ENCODE assay signal across 9 cellular contexts in genomic region chr15:77033729-77034619, GRCh38. TPM values are rescaled to one million over a fixed set of nuclear protein-coding genes. Genes with fewer than 3 reads are reported as not detected.
A peak's percentile ranks its signal among the peaks of the same experiment; 100 is the strongest.
DNase-seq lines count a peak whose midpoint lies in the region; ATAC-seq and TF ChIP-seq lines count a peak whose summit lies in the region.
"Had no signal": no experiment of that assay in that cellular context is flagged by ENCODE, and none has a peak within 500 bp of the region (broad histone marks: within the 10 kb centered on the region; RNA-seq: fewer than 3 reads in every experiment).

No MANE protein-coding gene starts in this region.

- H3K36me3 Mint-ChIP-seq in CD4-positive, alpha-beta T cell (ENCODE audit: low read depth) = peaks cover 72% of the 10 kb centered on the region
- H3K36me3 Mint-ChIP-seq in neural crest cell (ENCODE audit: low read depth) = peaks cover 10% of the 10 kb centered on the region

- CTCF ChIA-PET in CD4-positive, alpha-beta T cell (lab: Charles Lee) = interaction anchor here (1.2 to 1.9 kb wide), 3 partner anchors 10 to 61 kb away, joined by 4 to 8 read pairs (median 6); no protein-coding TSS in a partner anchor

- H3K9me3 ChIP-seq in CD4-positive, alpha-beta T cell (ENCODE audit: control insufficient read depth, low read length) = no peaks in the 10 kb centered on the region
- H3K9me3 ChIP-seq in HUES6 (ENCODE audit: control insufficient read depth, insufficient read depth, low read depth, low read length) (no peaks in the 10 kb centered on the region), colonic mucosa (no peaks in the 10 kb centered on the region)

- H3K4me3 ChIP-seq in HUES6 (ENCODE audit: low read depth, low read length) = no peak overlapping the region
- no peak overlapping the region for H3K4me3 ChIP-seq in colonic mucosa
- H3K4me3 ChIP-seq: lung had no signal

- H3K27me3 ChIP-seq in CD4-positive, alpha-beta T cell (ENCODE audit: control insufficient read depth, insufficient read depth, low read length) = no peaks in the 10 kb centered on the region
- H3K27me3 ChIP-seq in HUES6 (ENCODE audit: control insufficient read depth, insufficient read depth, low read length) (no peaks in the 10 kb centered on the region), colonic mucosa (no peaks in the 10 kb centered on the region)

- H3K4me1 Mint-ChIP-seq in CD4-positive, alpha-beta T cell (ENCODE audit: low read depth) = peaks cover 7% of the 10 kb centered on the region
- H3K4me1 Mint-ChIP-seq in neural crest cell = peaks cover 11% of the 10 kb centered on the region

- H3K9ac ChIP-seq in HUES6 (ENCODE audit: low read length) = no peak overlapping the region
- H3K9ac ChIP-seq in colonic mucosa (ENCODE audit: low read depth in 2 of 2, low read length in 2 of 2) = no peak overlapping the region

- H3K4me1 ChIP-seq in HUES6 (ENCODE audit: control insufficient read depth, insufficient read depth, low read length) (peaks cover 28% of the 10 kb centered on the region), colonic mucosa (no peaks in the 10 kb centered on the region)

- no peak for TF ChIP-seq CTCF in CD4-positive, alpha-beta T cell (IDR thresholded peaks at IDR 0.05)
- no peak for TF ChIP-seq CTCF in colonic mucosa (IDR thresholded peaks at IDR 0.05)
- TF ChIP-seq CTCF in neural crest cell (conservative IDR thresholded peaks at IDR 0.05) = no peak

- no peaks in the 10 kb centered on the region for H3K27me3 Mint-ChIP-seq in CD4-positive, alpha-beta T cell
- peaks cover 7% of the 10 kb centered on the region for H3K27me3 Mint-ChIP-seq in neural crest cell (ENCODE audit: low read depth)

- ATAC-seq in CD4-positive, alpha-beta T cell (ENCODE audit: poor library complexity) = no peak
- no peak for ATAC-seq in HG02981 (IDR thresholded peaks at IDR 0.05; ENCODE audit: unreplicated experiment)

- no peaks in the 10 kb centered on the region for H3K9me3 Mint-ChIP-seq in CD4-positive, alpha-beta T cell
- H3K9me3 Mint-ChIP-seq in neural crest cell = no peaks in the 10 kb centered on the region

- H3K36me3 ChIP-seq in HUES6 (ENCODE audit: control insufficient read depth, insufficient read depth, low read length) (peaks cover 3% of the 10 kb centered on the region; the same call in 1 of the 2 replicates), colonic mucosa (peaks cover 6% of the 10 kb centered on the region)

- peak overlapping the region; percentile 23 for H3K27ac ChIP-seq in CD4-positive, alpha-beta T cell (ENCODE audit: low read depth, low read length)
- 0 out of 2 replicates have a peak overlapping the region, but pooled peaks have one; percentile 31 for H3K27ac ChIP-seq in HUES6 (ENCODE audit: low read depth, low read length)
- no peak overlapping the region for H3K27ac ChIP-seq in colonic mucosa

- peak in 1 of 10 experiments; percentile 29 for DNase-seq in CD4-positive, alpha-beta T cell
- DNase-seq in colonic mucosa (peak; percentile 14), neural crest cell (ENCODE audit: low read depth, low spot score) (peak; percentile 2), A172 (ENCODE audit: low spot score) (no peak), NCI-H524 (lab: John Stamatoyannopoulos, UW) (no peak), HT-29 (ENCODE audit: low spot score) (no peak)

- no peak overlapping the region for H3K4me3 Mint-ChIP-seq in CD4-positive, alpha-beta T cell
- H3K4me3 Mint-ChIP-seq in neural crest cell = peak overlapping the region; percentile 44

- intact Hi-C loops in CD4-positive, alpha-beta T cell (cut with DNase I, micrococcal nuclease) = no loop called here
- intact Hi-C loops in colonic mucosa (cut with DNase I) = no loop called here

- POLR2A ChIA-PET in CD4-positive, alpha-beta T cell (lab: Charles Lee) = interaction anchor here (0.9 to 1.2 kb wide), 2 partner anchors 38 to 39 kb away, joined by 3 read pairs; partner anchors contain the start of gene PSTPIP1

- peak overlapping the region; percentile 65 for H3K27ac Mint-ChIP-seq in CD4-positive, alpha-beta T cell
- peak overlapping the region; percentile 96 for H3K27ac Mint-ChIP-seq in neural crest cell (ENCODE audit: unreplicated experiment)

RNA-seq across cellular contexts. Expression of gene TSPAN3, which starts 36.9 kb away (rescaled TPM):
- 10 to 100 TPM; 14.7 to 15.5 TPM for total RNA-seq in CD4-positive, alpha-beta T cell
- total RNA-seq in colonic mucosa (100 to 1,000 TPM; 594 to 841 TPM), neural crest cell (258 and 259 TPM in 2 replicates)
- total RNA-seq in A172 (2014; rRNA removed; shearing (Covaris generic)) = 396 and 439 TPM in 2 replicates
- total RNA-seq in HT-29 (2014; rRNA removed; shearing (Covaris generic)) = 363 and 364 TPM in 2 replicates

RNA-seq across cellular contexts. Expression of gene PSTPIP1, which starts 39.0 kb away (rescaled TPM):
- 10 to 100 TPM; 79.4 to 82.7 TPM for total RNA-seq in CD4-positive, alpha-beta T cell
- 1 to 10 TPM; 3.7 to 4.2 TPM for total RNA-seq in colonic mucosa
- total RNA-seq in neural crest cell = 0.84 and 1.5 TPM in 2 replicates
- total RNA-seq in A172 (2014; rRNA removed; shearing (Covaris generic)) = 0.33 and 1.0 TPM in 2 replicates
- 0.76 TPM in 1 of 2 replicates, not detected in the other for total RNA-seq in HT-29 (2014; rRNA removed; shearing (Covaris generic))

Comparison
In these comparisons a context has a peak if more than half of its experiments do, and no peak if none do; other contexts are left out.
1. DNase-seq: peak in colonic mucosa (single experiment) and neural crest cell (single experiment); none in A172 (single experiment), NCI-H524 (0 of 2) and HT-29 (single experiment).
2. RNA of gene TSPAN3, which starts 36.9 kb away (total RNA-seq): 594 to 841 TPM in colonic mucosa, 396 to 439 TPM in A172, 363 to 364 TPM in HT-29 and 258 to 259 TPM in neural crest cell; 14.7 to 15.5 TPM in CD4-positive, alpha-beta T cell; every median in the first group is over 10 times any median in the second.
3. RNA of gene PSTPIP1, which starts 39.0 kb away (total RNA-seq): 79.4 to 82.7 TPM in CD4-positive, alpha-beta T cell; 3.7 to 4.2 TPM in colonic mucosa, 0.84 to 1.5 TPM in neural crest cell, 0.76 TPM in HT-29 and 0.33 to 1.0 TPM in A172; every median in the first group is over 10 times any median in the second.